ENCODE assay signal across 20 cellular contexts in the genomic region with DNA sequence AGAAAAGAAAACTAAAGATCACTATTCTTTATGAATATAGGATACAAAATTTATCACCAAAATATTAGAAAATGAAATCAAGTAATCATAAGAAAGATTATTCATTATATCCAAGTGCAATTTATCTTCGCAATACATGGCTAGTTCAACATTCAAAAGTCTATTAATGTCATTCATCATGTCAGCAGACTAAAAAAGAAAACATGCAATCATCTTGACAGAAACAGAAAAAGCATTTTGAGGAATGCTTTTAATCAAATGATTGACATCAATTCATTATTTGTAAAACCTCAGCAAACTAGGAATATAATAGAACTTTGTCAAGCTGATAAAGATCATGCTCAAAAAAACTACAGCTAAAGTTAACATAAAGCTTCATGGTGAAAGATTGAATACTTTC. TPM values are rescaled to one million over a fixed set of nuclear protein-coding genes. Genes with fewer than 3 reads are reported as not detected.
DNase-seq lines count a peak whose midpoint lies in the region; ATAC-seq, FAIRE-seq and TF ChIP-seq lines count a peak whose summit lies in the region.
"Had no signal": no experiment of that assay in that cellular context is flagged by ENCODE, and none has a peak within 500 bp of the region (broad histone marks: within the 10 kb centered on the region; RNA-seq: fewer than 3 reads in every experiment).

No MANE protein-coding gene starts in this region.

- no peaks in the 10 kb centered on the region for H3K9me2 ChIP-seq in neural cell (ENCODE audit: insufficient read depth, low read length)

- H4K20me1 ChIP-seq in neural cell (ENCODE audit: insufficient read depth): no peaks in the 10 kb centered on the region
- H4K20me1 ChIP-seq: BLaER1 treated with 17β-estradiol and CSF1 and Interleukin-3, amounts not matched to agents 10 nM and 100 nM had no signal

- H3K4me1 ChIP-seq in body of pancreas: no peaks in the 10 kb centered on the region
- H3K4me1 ChIP-seq: A549; BLaER1 treated with 17β-estradiol and CSF1 and Interleukin-3, amounts not matched to agents 10 nM and 100 nM; Caco-2 had no signal

- no peak for ATAC-seq in body of pancreas
- ATAC-seq: A549; CD8-positive, alpha-beta T cell; GM12878 had no signal

- H3K9ac ChIP-seq in neural cell (ENCODE audit: low read length): no peak overlapping the region
- H3K9ac ChIP-seq: BLaER1 treated with 17β-estradiol and CSF1 and Interleukin-3, amounts not matched to agents 10 nM and 100 nM had no signal

- intact Hi-C loops in body of pancreas (cut with DNase I): no loop called here

- H3K27me3 ChIP-seq in neural cell (ENCODE audit: insufficient read depth, low read depth, low read length) (no peaks in the 10 kb centered on the region), body of pancreas (no peaks in the 10 kb centered on the region)
- H3K27me3 ChIP-seq: BLaER1 treated with 17β-estradiol and CSF1 and Interleukin-3, amounts not matched to agents 10 nM and 100 nM had no signal

- no peak for DNase-seq in RCC 7860 (ENCODE audit: low spot score)
- DNase-seq in activated CD4-positive, CD25-positive, alpha-beta regulatory T cell (lab: John Stamatoyannopoulos, UW): no peak
- no peak for DNase-seq in body of pancreas
- DNase-seq: AML-193; Caco-2; Calu3; CD4-positive, alpha-beta T cell; CD8-positive, alpha-beta T cell; DMS79 treated with DMSO at 0.1 percent for 48 hours; GDM1 had no signal

- WGBS in body of pancreas, 2 donors: 97% methylated on average over 1 of the region's 1 CpG

- H3K36me3 ChIP-seq in neural cell (ENCODE audit: insufficient read depth, low read length): no peaks in the 10 kb centered on the region
- no peaks in the 10 kb centered on the region for H3K36me3 ChIP-seq in body of pancreas (replicated peaks in 1 of 2; ENCODE audit: insufficient read depth in 1 of 2, low read depth in 2 of 2)

- TF ChIP-seq CTCF in neural cell (IDR thresholded peaks at IDR 0.05; ENCODE audit: poor library complexity, severe bottlenecking) (no peak), body of pancreas (IDR thresholded peaks at IDR 0.05) (no peak)

- peak; percentile 92 for TF ChIP-seq EP300 in neural cell (conservative IDR thresholded peaks at IDR 0.05; ENCODE audit: poor library complexity, severe bottlenecking)

- no peak overlapping the region for H2AFZ ChIP-seq in neural cell (ENCODE audit: low read depth, low read length)

- H3K79me2 ChIP-seq in neural cell (replicated peaks; ENCODE audit: insufficient read depth, low read length): no peaks in the 10 kb centered on the region

- no peaks in the 10 kb centered on the region for H3K9me3 ChIP-seq in neural cell (ENCODE audit: low read length)
- H3K9me3 ChIP-seq in body of pancreas: no peaks in the 10 kb centered on the region
- H3K9me3 ChIP-seq: A549, Caco-2 had no signal

- FAIRE-seq in G401.6 (lab: Jason Lieb, UNC) (peak; percentile 27), RCC 7860 (lab: Jason Lieb, UNC) (peak; percentile 63)
- FAIRE-seq: A549, D721Med, GM12878, GM12892, GM18507 had no signal

- TF ChIP-seq RAD21 in neural cell (conservative IDR thresholded peaks at IDR 0.05): no peak

- H3F3A ChIP-seq in neural cell (ENCODE audit: insufficient read depth, low read length, poor library complexity, severe bottlenecking): no peaks in the 10 kb centered on the region

- no peak for TF ChIP-seq POLR2A in body of pancreas (IDR thresholded peaks at IDR 0.05)

- no peak overlapping the region for H3K4me3 ChIP-seq in neural cell (ENCODE audit: low read length)
- no peak overlapping the region for H3K4me3 ChIP-seq in body of pancreas
- H3K4me3 ChIP-seq: A549; BLaER1 treated with 17β-estradiol and CSF1 and Interleukin-3, amounts not matched to agents 10 nM and 100 nM; GM12878 had no signal

- no peak overlapping the region for H3K27ac ChIP-seq in neural cell (ENCODE audit: low read length)
- H3K27ac ChIP-seq in body of pancreas: no peak overlapping the region
- H3K27ac ChIP-seq: 22Rv1; A549; BLaER1 treated with 17β-estradiol and CSF1 and Interleukin-3, amounts not matched to agents 10 nM and 100 nM; C4-2B had no signal

- H3K4me2 ChIP-seq in neural cell (ENCODE audit: low read length): no peak overlapping the region
- H3K4me2 ChIP-seq: A549; BLaER1 treated with 17β-estradiol and CSF1 and Interleukin-3, amounts not matched to agents 10 nM and 100 nM had no signal

TF ChIP-seq in neural cell, 6 proteins besides CTCF, POLR2A, EP300 and RAD21:
- TF ChIP-seq POLR2AphosphoS5 (IDR thresholded peaks at IDR 0.05): peak; percentile 67
- no peak for TF ChIP-seq EZH2 (IDR thresholded peaks at IDR 0.05; ENCODE audit: borderline replicate concordance, insufficient read depth, low read length, poor library complexity, severe bottlenecking)

RNA-seq across cellular contexts. Expression of a gene that starts 40.7 kb away (rescaled TPM):
- polyA plus RNA-seq in neural cell: 69.5 and 72.9 TPM in 2 replicates
- polyA minus RNA-seq in neural cell: 59.4 and 65.4 TPM in 2 replicates
- total RNA-seq in body of pancreas: 10 to 100 TPM in 1 of 2 donors, 1 to 10 TPM in 1; 4.6 to 13.2 TPM

RNA-seq across cellular contexts. Expression of a gene that starts 41.1 kb away (rescaled TPM):
- polyA plus RNA-seq in neural cell: 389 and 455 TPM in 2 replicates
- 310 and 355 TPM in 2 replicates for polyA minus RNA-seq in neural cell
- total RNA-seq in body of pancreas: 10 to 100 TPM; 45.4 to 76.1 TPM
